ENCODE assay signal across 1 cellular context in the genomic region with DNA sequence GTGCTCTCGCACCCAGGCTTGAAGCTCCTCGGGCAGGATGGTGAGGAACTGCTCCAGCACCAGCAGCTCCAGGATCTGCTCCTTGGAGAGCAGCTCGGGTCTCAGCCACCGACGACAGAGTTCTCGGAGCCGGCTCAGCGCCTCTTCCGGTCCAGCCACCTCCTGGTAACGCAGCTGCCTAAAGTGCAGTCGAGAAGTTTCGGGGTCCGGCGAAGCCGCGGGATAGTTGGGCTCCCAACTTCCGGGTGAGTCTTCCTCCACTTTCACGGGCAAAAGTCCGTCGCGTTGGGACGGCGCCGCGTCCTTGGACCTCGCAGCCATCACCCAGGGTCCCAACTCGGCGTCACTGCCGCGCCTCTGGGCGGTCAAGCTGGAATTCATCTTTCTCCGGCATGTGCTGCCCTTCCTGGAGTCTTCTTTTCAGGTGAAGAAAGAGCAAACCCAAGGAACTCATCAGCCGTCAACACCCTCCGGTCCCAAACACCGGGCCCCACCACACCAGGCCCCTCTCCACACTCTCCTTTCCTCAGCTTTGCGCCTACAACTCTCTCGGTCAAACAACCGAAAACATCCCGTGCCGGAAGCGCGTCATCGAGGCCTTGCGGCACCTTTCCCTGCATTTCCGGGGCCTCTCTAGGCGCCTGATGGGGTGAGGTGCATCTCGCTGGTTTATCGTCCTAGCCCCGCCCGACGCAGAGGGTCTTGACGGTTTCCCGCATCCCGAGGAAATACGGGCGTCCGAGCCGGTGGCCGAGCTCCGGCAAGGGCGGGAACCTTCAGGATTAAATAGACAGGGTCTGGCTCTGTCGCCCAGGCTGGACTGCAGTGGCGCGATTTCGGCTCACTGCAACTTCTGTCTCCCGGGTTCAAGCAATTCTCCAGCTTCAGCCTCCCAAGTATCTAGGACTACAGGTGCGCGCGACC.
A peak's percentile ranks its signal among the peaks of the same experiment; 100 is the strongest.
TF ChIP-seq lines count a peak whose summit lies in the region.

Gene ZNF394, minus strand, starts transcription at position 569 of the 924 bp plus-strand sequence. Its CDS starts 188 bp downstream, at position 381.

TF ChIP-seq in GM23338, 12 proteins besides CTCF, POLR2A, EP300 and RAD21 (continued from another document):
- no peak for TF ChIP-seq ZNF462 (CRISPR knock-in tag; IDR thresholded peaks at IDR 0.05)
- peak; percentile 95 for TF ChIP-seq CREB1 (CRISPR knock-in tag; IDR thresholded peaks at IDR 0.05; ENCODE audit: low read depth)
- TF ChIP-seq ZNF331 (CRISPR knock-in tag; IDR thresholded peaks at IDR 0.05; ENCODE audit: low read depth) = no peak
